Comparison of ENCODE assay signal across 8 cellular contexts in genomic region chr7:99918959-99919813, GRCh38.
A peak's percentile ranks its signal among the peaks of the same experiment; 100 is the strongest.
DNase-seq lines count a peak whose midpoint lies in the region; ATAC-seq lines count a peak whose summit lies in the region.

TRIM4 (minus strand) TSS chr7:99919530; CDS start chr7:99919401, 129 bp downstream.

- H3K4me3 ChIP-seq in endocrine pancreas (ENCODE audit: control insufficient read depth, insufficient read depth, low read length) = peak within 1 kb of the TSS; percentile 87

- no peaks in the 10 kb centered on the region for H3K36me3 ChIP-seq in endocrine pancreas (ENCODE audit: control insufficient read depth, insufficient read depth, low read length)

- DNase-seq in COLO668 (lab: John Stamatoyannopoulos, UW; ENCODE audit: unreplicated experiment) (peak; percentile 92), HS-27A (ENCODE audit: low read depth) (peak; percentile 68), NOMO-1 treated with DMSO at 0.1 percent for 48 hours (lab: John Stamatoyannopoulos, UW; ENCODE audit: unreplicated experiment) (peak; percentile 98), midbrain (lab: John Stamatoyannopoulos, UW) (peak; percentile 94)
- peak; percentile 69 to 89 (median 86) for DNase-seq in activated CD8-positive, alpha-beta memory T cell treated with anti-CD3 and anti-CD28 coated beads for 48 hours (ENCODE audit: low read depth in 2 of 3, low spot score in 2 of 3)
- peak; percentile 72 to 82 for DNase-seq in stimulated activated CD8-positive, alpha-beta memory T cell treated with anti-CD3 and anti-CD28 coated beads, Interleukin-4, amount 100 ng/mL, for 1 hour (ENCODE audit: low read depth in 2 of 2, low spot score in 1 of 2)

- no peaks in the 10 kb centered on the region for H3K27me3 ChIP-seq in endocrine pancreas (ENCODE audit: control insufficient read depth, insufficient read depth, low read length)

- peak; percentile 94 for ATAC-seq in GM19467 (IDR thresholded peaks at IDR 0.05; ENCODE audit: unreplicated experiment)

- peaks cover 10% of the 10 kb centered on the region for H3K4me1 ChIP-seq in endocrine pancreas (ENCODE audit: control insufficient read depth, insufficient read depth, low read length)

- H3K9me3 ChIP-seq in endocrine pancreas (ENCODE audit: control insufficient read depth, low read length) = no peaks in the 10 kb centered on the region

- peak within 1 kb of the TSS; percentile 91 for H3K9ac ChIP-seq in endocrine pancreas (ENCODE audit: control insufficient read depth, insufficient read depth, low read length)

Comparison
In these comparisons a context has a peak if more than half of its experiments do, and no peak if none do; other contexts are left out.
1. Peak in every context shown above with its lines: DNase-seq, ATAC-seq and H3K4me3 ChIP-seq.